ENCODE assay signal across 14 cellular contexts in the genomic region with DNA sequence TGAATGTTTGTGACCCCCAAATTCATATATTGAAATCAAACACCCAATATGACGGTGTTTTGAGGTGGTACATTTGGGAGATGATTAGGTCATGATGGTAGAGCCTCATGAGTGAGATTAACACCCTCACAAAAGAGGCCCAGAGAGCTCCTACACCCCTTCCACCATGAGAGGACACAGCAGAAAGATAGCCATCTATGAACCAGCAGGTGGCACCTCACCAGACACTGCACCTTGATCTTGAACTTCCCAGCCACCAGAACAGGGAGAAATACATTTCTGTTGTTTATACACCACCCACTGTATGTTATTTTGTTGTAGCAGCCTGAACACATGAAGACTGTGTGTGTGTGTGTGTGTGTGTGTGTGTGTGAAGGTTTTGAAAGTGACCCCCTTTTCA. TPM values are rescaled to one million over a fixed set of nuclear protein-coding genes. Genes with fewer than 3 reads are reported as not detected.
A peak's percentile ranks its signal among the peaks of the same experiment; 100 is the strongest.
DNase-seq lines count a peak whose midpoint lies in the region; ATAC-seq, FAIRE-seq and TF ChIP-seq lines count a peak whose summit lies in the region.
"Had no signal": no experiment of that assay in that cellular context is flagged by ENCODE, and none has a peak within 500 bp of the region (broad histone marks: within the 10 kb centered on the region; RNA-seq: fewer than 3 reads in every experiment).

No MANE protein-coding gene starts in this region.

- dilution Hi-C loops in endothelial cell of umbilical vein (cut with MboI; ENCODE audit: extremely low pct_ligation_motif_present, low sequenced_read_pairs), result no loop called here

- TF ChIP-seq CTCF in AG09319 (IDR thresholded peaks at IDR 0.05; ENCODE audit: low read depth, low read length) (peak; percentile 13), GM10266 (IDR thresholded peaks at IDR 0.05; ENCODE audit: control insufficient read depth, insufficient read depth, low read depth, missing control alignments) (peak; percentile 29), PC-3 (conservative IDR thresholded peaks at IDR 0.05; ENCODE audit: low read depth, low read length) (peak; percentile 40), endothelial cell of umbilical vein (IDR thresholded peaks at IDR 0.05; ENCODE audit: extremely low read depth in 1 of 2, insufficient read depth in 1 of 2, low read depth in 1 of 2, low read length in 2 of 2) (no peak), colonic mucosa (IDR thresholded peaks at IDR 0.05) (no peak)

- intact Hi-C loops in PC-3 (cut with micrococcal nuclease), result no loop called here
- intact Hi-C loops in endothelial cell of umbilical vein (cut with micrococcal nuclease), result no loop called here
- intact Hi-C loops in colonic mucosa (cut with DNase I), result no loop called here

- H3K9me1 ChIP-seq in endothelial cell of umbilical vein (replicated peaks; ENCODE audit: control insufficient read depth, extremely low read depth, insufficient read depth, low read length), result no peaks in the 10 kb centered on the region

- H3K27me3 ChIP-seq in PC-3 (ENCODE audit: low read length), result no peaks in the 10 kb centered on the region
- H3K27me3 ChIP-seq in endothelial cell of umbilical vein (ENCODE audit: control insufficient read depth in 2 of 2, insufficient read depth in 2 of 2, low read length in 2 of 2), result peaks cover 0 to 1% of the 10 kb centered on the region in 2 experiments
- no peaks in the 10 kb centered on the region for H3K27me3 ChIP-seq in colonic mucosa

- POLR2A ChIA-PET in PC-3 (lab: Charles Lee; ENCODE audit: unreplicated experiment) (no interaction called here), endothelial cell of umbilical vein (lab: Charles Lee) (no interaction called here)

- H3K9ac ChIP-seq in PC-3 (ENCODE audit: low read length) (no peak overlapping the region), endothelial cell of umbilical vein (replicated peaks; ENCODE audit: extremely low read depth, insufficient read depth, low read length) (no peak overlapping the region), colonic mucosa (ENCODE audit: low read depth in 2 of 2, low read length in 2 of 2) (no peak overlapping the region)

- H3K4me1 ChIP-seq in PC-3 (ENCODE audit: insufficient read depth, low read length) (no peaks in the 10 kb centered on the region), endothelial cell of umbilical vein (ENCODE audit: control insufficient read depth, extremely low read depth, insufficient read depth, low read length) (no peaks in the 10 kb centered on the region), colonic mucosa (no peaks in the 10 kb centered on the region)

- no peaks in the 10 kb centered on the region for H3F3A ChIP-seq in PC-3 (ENCODE audit: low read length, unreplicated experiment)

- H4K20me1 ChIP-seq in PC-3 (ENCODE audit: low read length) (no peaks in the 10 kb centered on the region), endothelial cell of umbilical vein (replicated peaks; ENCODE audit: control insufficient read depth, extremely low read depth, insufficient read depth, low read length) (no peaks in the 10 kb centered on the region)

- H3K9me3 ChIP-seq in PC-3 (ENCODE audit: low read length) (no peaks in the 10 kb centered on the region), endothelial cell of umbilical vein (replicated peaks; ENCODE audit: control insufficient read depth, insufficient read depth, low read length) (no peaks in the 10 kb centered on the region), colonic mucosa (no peaks in the 10 kb centered on the region)

- H3K27ac ChIP-seq in PC-3 (ENCODE audit: low read length) (no peak overlapping the region), endothelial cell of umbilical vein (ENCODE audit: insufficient read depth, low read depth, low read length) (no peak overlapping the region), colonic mucosa (no peak overlapping the region)

- H3K9me2 ChIP-seq in PC-3 (replicated peaks; ENCODE audit: low read length), result no peaks in the 10 kb centered on the region

- H3K4me2 ChIP-seq in PC-3 (ENCODE audit: low read length) (no peak overlapping the region), endothelial cell of umbilical vein (ENCODE audit: insufficient read depth, low read length) (no peak overlapping the region)

- no peak for TF ChIP-seq POLR2A in endothelial cell of umbilical vein (IDR thresholded peaks at IDR 0.05; ENCODE audit: low read depth, low read length)

- CTCF ChIA-PET in PC-3 (lab: Charles Lee), result no interaction called here
- CTCF ChIA-PET in endothelial cell of umbilical vein (lab: Charles Lee), result interaction anchor here (0.9 to 12.5 kb wide), 7 partner anchors 14 to 250 kb away, joined by 3 to 541 read pairs (median 3); partner anchors contain the start of gene ST3GAL5

- FAIRE-seq in endothelial cell of umbilical vein (lab: Jason Lieb, UNC), result peak; percentile 55

- H3K36me3 ChIP-seq in PC-3 (ENCODE audit: low read depth, low read length) (no peaks in the 10 kb centered on the region), endothelial cell of umbilical vein (ENCODE audit: control insufficient read depth in 2 of 2, extremely low read depth in 1 of 2, insufficient read depth in 2 of 2, low read length in 2 of 2) (no peaks in the 10 kb centered on the region), colonic mucosa (no peaks in the 10 kb centered on the region)

- BruUV-seq in PC-3 (replicated peaks; lab: Mats Ljungman, UMichigan) (no TSS peak), endothelial cell of umbilical vein (replicated peaks; lab: Mats Ljungman, UMichigan) (no TSS peak)

- H2AFZ ChIP-seq in PC-3 (ENCODE audit: low read length), result no peak overlapping the region
- H2AFZ ChIP-seq in endothelial cell of umbilical vein (ENCODE audit: low read depth, low read length), result no peak overlapping the region

- ATAC-seq in PC-3, result no peak

- H3K79me2 ChIP-seq in PC-3 (ENCODE audit: low read length), result no peaks in the 10 kb centered on the region
- no peaks in the 10 kb centered on the region for H3K79me2 ChIP-seq in endothelial cell of umbilical vein (ENCODE audit: control insufficient read depth, insufficient read depth, low read length)

- H3K4me3 ChIP-seq in PC-3 (ENCODE audit: low read length), result no peak overlapping the region
- no peak overlapping the region for H3K4me3 ChIP-seq in endothelial cell of umbilical vein (replicated peaks in 1 of 3; ENCODE audit: insufficient read depth in 1 of 3, low read depth in 1 of 3, low read length in 3 of 3)
- no peak overlapping the region for H3K4me3 ChIP-seq in colonic mucosa
- H3K4me3 ChIP-seq: lung had no signal

- DNase-seq in AG09319 (ENCODE audit: extremely low read depth, low read depth) (no peak), GM10266 (ENCODE audit: extremely low spot score) (no peak), PC-3 (no peak), endothelial cell of umbilical vein (ENCODE audit: low read depth, low spot score) (no peak), AG08395 (ENCODE audit: low spot score) (no peak), DMS79 treated with DMSO at 0.1 percent for 48 hours (lab: John Stamatoyannopoulos, UW) (no peak), DMS114 treated with DMSO at 0.1 percent for 48 hours (lab: John Stamatoyannopoulos, UW; ENCODE audit: unreplicated experiment) (no peak), colonic mucosa (no peak)
- DNase-seq: activated effector memory CD4-positive, alpha-beta T cell treated with anti-CD3 and anti-CD28 coated beads, Interleukin-2, amount 50 U/mL, for 16 hours; caudate nucleus; CD8-positive, alpha-beta memory T cell; NCI-H2081; NK-92 treated with Interleukin-12 subunit alpha and Interleukin-12 subunit beta, amount 100 ng/mL, for 24 hours had no signal

TF ChIP-seq in endothelial cell of umbilical vein, 7 proteins besides CTCF, POLR2A, EP300 and RAD21:
- TF ChIP-seq MAX (IDR thresholded peaks at IDR 0.05; ENCODE audit: insufficient read depth, insufficient read length), result no peak
- no peak for TF ChIP-seq POLR2AphosphoS5 (IDR thresholded peaks at IDR 0.05; ENCODE audit: insufficient read depth, low read depth, low read length)
- TF ChIP-seq FOS (IDR thresholded peaks at IDR 0.05; ENCODE audit: borderline replicate concordance, insufficient read depth, low read length), result no peak
- TF ChIP-seq EZH2 (IDR thresholded peaks at IDR 0.05; ENCODE audit: borderline replicate concordance, low read depth, low read length, severe bottlenecking), result no peak
- TF ChIP-seq MYC (IDR thresholded peaks at IDR 0.05; ENCODE audit: low read depth, low read length), result no peak
- no peak for TF ChIP-seq GATA2 (IDR thresholded peaks at IDR 0.05; ENCODE audit: insufficient read depth, insufficient read length, low read depth, low read length)
- TF ChIP-seq JUN (IDR thresholded peaks at IDR 0.05; ENCODE audit: borderline replicate concordance, insufficient read depth, insufficient read length, low read depth), result no peak

RNA-seq across cellular contexts. Expression of gene ST3GAL5, which starts 58.1 kb away (rescaled TPM):
- total RNA-seq in PC-3 (2014; rRNA removed) (0.87 and 0.98 TPM in 2 replicates), endothelial cell of umbilical vein (12.7 and 16.0 TPM in 2 replicates), colonic mucosa (1 to 10 TPM; 2.6 to 3.5 TPM)
- 7.5 and 9.5 TPM in 2 replicates for polyA plus RNA-seq in endothelial cell of umbilical vein
- 9.5 and 10.0 TPM in 2 replicates for polyA plus RNA-seq in endothelial cell of umbilical vein (2011; cell fraction: cytosol; rRNA removed)
- 14.6 and 16.2 TPM in 2 replicates for polyA plus RNA-seq in endothelial cell of umbilical vein (2011; cell fraction: nucleus; rRNA removed)
- polyA plus RNA-seq in endothelial cell of umbilical vein (2012), result 9.0 and 14.5 TPM in 2 replicates
- 9.8 and 12.9 TPM in 2 replicates for polyA minus RNA-seq in endothelial cell of umbilical vein
- polyA minus RNA-seq in endothelial cell of umbilical vein (2011; cell fraction: cytosol; rRNA and poly(A)+ RNA removed), result 0.72 TPM
- 11.1 and 15.7 TPM in 2 replicates for polyA minus RNA-seq in endothelial cell of umbilical vein (2011; cell fraction: nucleus; rRNA and poly(A)+ RNA removed)

Comparison
In these comparisons a context has a peak if more than half of its experiments do, and no peak if none do; other contexts are left out.
1. CTCF ChIP-seq: peak in AG09319 (single experiment), GM10266 (single experiment) and PC-3 (single experiment); none in endothelial cell of umbilical vein (0 of 2) and colonic mucosa (single experiment).